ENCODE assay signal across 8 cellular contexts in the genomic region with DNA sequence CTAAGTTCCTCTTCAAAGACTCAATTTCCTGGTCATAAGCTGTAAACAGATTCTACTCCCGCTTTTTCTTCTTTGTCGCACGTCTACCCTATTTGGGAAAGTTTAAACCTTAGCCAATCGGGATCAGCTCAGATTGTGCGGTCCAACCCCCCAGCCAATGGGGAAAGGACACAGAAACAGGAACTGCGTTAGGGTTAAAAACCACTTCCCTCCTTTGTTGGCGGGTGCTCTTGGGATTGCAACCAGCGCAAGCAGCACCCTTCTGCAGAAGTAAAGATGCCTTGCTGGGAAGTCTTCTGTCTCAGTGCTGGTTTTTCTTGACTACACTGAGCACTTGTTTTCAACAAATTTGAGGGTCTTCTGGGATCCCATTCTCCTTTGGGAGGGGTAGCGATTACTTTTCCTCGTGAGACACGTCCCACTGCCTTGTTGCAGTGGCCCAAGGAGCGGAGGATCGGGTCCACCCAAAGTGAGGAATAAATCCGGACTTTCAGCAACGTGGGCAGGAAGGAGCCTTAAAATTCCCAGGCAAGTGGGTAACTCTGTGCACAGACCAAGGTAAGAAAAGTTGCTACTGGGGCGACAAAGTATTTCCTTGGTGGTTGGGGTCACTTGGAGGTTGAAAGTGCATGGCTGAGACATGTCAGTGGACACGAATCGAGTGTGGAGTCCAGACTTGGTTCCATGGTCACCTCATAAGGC. TPM values are rescaled to one million over a fixed set of nuclear protein-coding genes. Genes with fewer than 3 reads are reported as not detected.
A peak's percentile ranks its signal among the peaks of the same experiment; 100 is the strongest.
DNase-seq lines count a peak whose midpoint lies in the region; ATAC-seq and TF ChIP-seq lines count a peak whose summit lies in the region.

No MANE protein-coding gene starts in this region.

- H2AFZ ChIP-seq in PC-3 (ENCODE audit: low read length): 0 out of 2 replicates have a peak overlapping the region, but pooled peaks have one; percentile 71
- peak overlapping the region; percentile 98 for H2AFZ ChIP-seq in osteoblast (ENCODE audit: low read length)

- peaks cover 16 to 20% of the 10 kb centered on the region in 2 donors for H3K9me3 ChIP-seq in CD4-positive, alpha-beta memory T cell (ENCODE audit: control insufficient read depth in 1 of 2, low read length in 2 of 2)
- peaks cover 5% of the 10 kb centered on the region; the same call in 1 of the 2 replicates for H3K9me3 ChIP-seq in PC-3 (ENCODE audit: low read length)
- H3K9me3 ChIP-seq in osteoblast (ENCODE audit: low read depth, low read length): peaks cover 10% of the 10 kb centered on the region

- peak overlapping the region; percentile 90 to 97 (median 93) for H3K27ac Mint-ChIP-seq in CD4-positive, alpha-beta memory T cell
- H3K27ac Mint-ChIP-seq in effector memory CD8-positive, alpha-beta T cell: peak overlapping the region; percentile 92 to 96

- H3K36me3 Mint-ChIP-seq in CD4-positive, alpha-beta memory T cell: peaks cover 35 to 43% of the 10 kb centered on the region in 2 donors
- H3K36me3 Mint-ChIP-seq in effector memory CD8-positive, alpha-beta T cell (ENCODE audit: insufficient read depth): peaks cover 45% of the 10 kb centered on the region

- H3K4me2 ChIP-seq in PC-3 (ENCODE audit: low read length) (no peak overlapping the region), osteoblast (ENCODE audit: insufficient read depth, low read length) (peak overlapping the region; percentile 76)

- H3K9ac ChIP-seq in PC-3 (ENCODE audit: low read length): no peak overlapping the region

- in situ Hi-C loops in ACHN (cut with HindIII; ENCODE audit: low pct_ligation_motif_present, low pct_unique_long_range_greater_than_20kb, low sequenced_read_pairs): no loop called here

- H3F3A ChIP-seq in PC-3 (ENCODE audit: low read length, unreplicated experiment): no peaks in the 10 kb centered on the region

- BruUV-seq in PC-3 (replicated peaks; lab: Mats Ljungman, UMichigan): no TSS peak

- POLR2A ChIA-PET in CD4-positive, alpha-beta memory T cell (lab: Charles Lee; ENCODE audit: partially characterized antibody): interaction anchor here (1.0 to 13.6 kb wide), 8 partner anchors 17 to 333 kb away, joined by 3 to 404 read pairs (median 6); a partner anchor contains a TSS
- POLR2A ChIA-PET in PC-3 (lab: Charles Lee; ENCODE audit: unreplicated experiment): no interaction called here

- H3K27me3 Mint-ChIP-seq in CD4-positive, alpha-beta memory T cell: no peaks in the 10 kb centered on the region
- no peaks in the 10 kb centered on the region for H3K27me3 Mint-ChIP-seq in effector memory CD8-positive, alpha-beta T cell

- peak in 3 of 5 donors; percentile 31 to 40 (median 35) for DNase-seq in CD4-positive, alpha-beta memory T cell
- DNase-seq in PC-3 (no peak), osteoblast (ENCODE audit: insufficient read length, low spot score, missing footprints) (peak; percentile 58), kidney glomerular epithelial cell (lab: John Stamatoyannopoulos, UW) (no peak), left colon (no peak), ACHN (no peak)
- no peak for DNase-seq in effector memory CD8-positive, alpha-beta T cell

- H3K79me2 ChIP-seq in PC-3 (ENCODE audit: low read length): no peaks in the 10 kb centered on the region
- peaks cover 3% of the 10 kb centered on the region for H3K79me2 ChIP-seq in osteoblast (ENCODE audit: insufficient read depth, low read length)

- H3K27ac ChIP-seq in CD4-positive, alpha-beta memory T cell (ENCODE audit: low read depth, low read length): peak overlapping the region; percentile 63
- no peak overlapping the region for H3K27ac ChIP-seq in PC-3 (ENCODE audit: low read length)
- peak overlapping the region; percentile 70 for H3K27ac ChIP-seq in osteoblast (ENCODE audit: low read depth, low read length)

- H3K36me3 ChIP-seq in CD4-positive, alpha-beta memory T cell (ENCODE audit: insufficient read depth, low read length): peaks cover 13% of the 10 kb centered on the region
- H3K36me3 ChIP-seq in PC-3 (ENCODE audit: low read depth, low read length) (no peaks in the 10 kb centered on the region; the same call in 1 of the 2 replicates), osteoblast (ENCODE audit: insufficient read depth, low read length) (peaks cover 8% of the 10 kb centered on the region)

- H3K9me3 Mint-ChIP-seq in CD4-positive, alpha-beta memory T cell: peaks cover 0 to 31% (median 25%) of the 10 kb centered on the region in 8 donors
- H3K9me3 Mint-ChIP-seq in effector memory CD8-positive, alpha-beta T cell: peaks cover 0 to 6% of the 10 kb centered on the region in 2 donors

- CTCF ChIA-PET in CD4-positive, alpha-beta memory T cell (lab: Charles Lee; ENCODE audit: partially characterized antibody): no interaction called here
- CTCF ChIA-PET in PC-3 (lab: Charles Lee): no interaction called here

- H3K4me3 Mint-ChIP-seq in CD4-positive, alpha-beta memory T cell: peak overlapping the region; percentile 57 to 89 (median 79)
- H3K4me3 Mint-ChIP-seq in effector memory CD8-positive, alpha-beta T cell: peak overlapping the region; percentile 71 to 74

- H3K27me3 ChIP-seq in CD4-positive, alpha-beta memory T cell (ENCODE audit: insufficient read depth, low read length): no peaks in the 10 kb centered on the region
- H3K27me3 ChIP-seq in PC-3 (ENCODE audit: low read length) (no peaks in the 10 kb centered on the region), osteoblast (ENCODE audit: insufficient read depth, low read length) (no peaks in the 10 kb centered on the region)

- no peaks in the 10 kb centered on the region for H4K20me1 ChIP-seq in PC-3 (ENCODE audit: low read length)
- H4K20me1 ChIP-seq in osteoblast (ENCODE audit: insufficient read depth, low read length): peaks cover 7% of the 10 kb centered on the region

- H3K9me2 ChIP-seq in PC-3 (replicated peaks; ENCODE audit: low read length): no peaks in the 10 kb centered on the region

- peak overlapping the region in 1 of 2 donors; percentile 59 for H3K4me3 ChIP-seq in CD4-positive, alpha-beta memory T cell (ENCODE audit: low read length in 2 of 2)
- H3K4me3 ChIP-seq in PC-3 (ENCODE audit: low read length) (no peak overlapping the region), osteoblast (ENCODE audit: insufficient read depth, low read length) (peak overlapping the region; percentile 76)

- no peak for ATAC-seq in PC-3
- ATAC-seq in effector memory CD8-positive, alpha-beta T cell (replicated peaks): no peak
- no peak for ATAC-seq in left colon
- ATAC-seq in GM19455 (IDR thresholded peaks at IDR 0.05; ENCODE audit: unreplicated experiment): no peak

- H3K4me1 Mint-ChIP-seq in CD4-positive, alpha-beta memory T cell: peaks cover 20 to 40% (median 30%) of the 10 kb centered on the region in 4 donors
- H3K4me1 Mint-ChIP-seq in effector memory CD8-positive, alpha-beta T cell (ENCODE audit: low read depth in 2 of 2): peaks cover 24 to 32% of the 10 kb centered on the region in 2 donors

- no peak for TF ChIP-seq CTCF in PC-3 (conservative IDR thresholded peaks at IDR 0.05; ENCODE audit: low read depth, low read length)
- no peak for TF ChIP-seq CTCF in osteoblast (IDR thresholded peaks at IDR 0.05; ENCODE audit: extremely low read depth, low read depth, low read length)

- H3K4me1 ChIP-seq in CD4-positive, alpha-beta memory T cell (ENCODE audit: insufficient read depth, low read length): peaks cover 39% of the 10 kb centered on the region
- H3K4me1 ChIP-seq in PC-3 (ENCODE audit: insufficient read depth, low read length) (peaks cover 8% of the 10 kb centered on the region; the same call in 1 of the 2 replicates), osteoblast (ENCODE audit: insufficient read depth, low read length) (peaks cover 22% of the 10 kb centered on the region)

- intact Hi-C loops in CD4-positive, alpha-beta memory T cell (cut with micrococcal nuclease): loop anchor here (1.0 to 2.0 kb wide), 2 partner anchors 26 to 32 kb away; a partner anchor contains a TSS
- intact Hi-C loops in PC-3 (cut with micrococcal nuclease) (no loop called here), left colon (cut with DNase I, micrococcal nuclease) (no loop called here)

RNA-seq across cellular contexts. Expression of a gene that starts 1.0 kb away (rescaled TPM):
- total RNA-seq in CD4-positive, alpha-beta memory T cell: 100 to 1,000 TPM; 263 to 266 TPM
- polyA plus RNA-seq in CD4-positive, alpha-beta memory T cell: 100 to 1,000 TPM; 172 to 331 TPM
- total RNA-seq in PC-3 (2014; rRNA removed) (5.1 and 7.7 TPM in 2 replicates), osteoblast (28.2 and 31.2 TPM in 2 replicates), left colon (10 to 100 TPM; 30.5 to 58.2 TPM)

RNA-seq across cellular contexts. Expression of a gene that starts 5.3 kb away (rescaled TPM):
- 1 to 10 TPM; 1.3 to 1.4 TPM for total RNA-seq in CD4-positive, alpha-beta memory T cell
- polyA plus RNA-seq in CD4-positive, alpha-beta memory T cell: under 1 TPM in 1 of 2 donors, not detected in 1; 0.36 TPM
- total RNA-seq in PC-3 (2014; rRNA removed): 0.86 and 1.1 TPM in 2 replicates
- 0.29 and 0.36 TPM in 2 replicates for total RNA-seq in osteoblast
- total RNA-seq in left colon: 1 to 10 TPM in 1 of 2 donors, under 1 TPM in 1; 0.92 to 1.1 TPM

RNA-seq across cellular contexts. Expression of a gene that starts 16.3 kb away (rescaled TPM):
- total RNA-seq in CD4-positive, alpha-beta memory T cell: 10 to 100 TPM; 31.5 to 37.2 TPM
- under 1 TPM in 1 of 2 donors, not detected in 1; 0.25 TPM for polyA plus RNA-seq in CD4-positive, alpha-beta memory T cell
- total RNA-seq in PC-3 (2014; rRNA removed) (2.2 and 3.4 TPM in 2 replicates), osteoblast (0.36 and 0.88 TPM in 2 replicates), left colon (10 to 100 TPM; 62.3 to 88.7 TPM)

RNA-seq across cellular contexts. Expression of a gene that starts 21.2 kb away (rescaled TPM):
- 10 to 100 TPM; 75.8 to 86.3 TPM for total RNA-seq in CD4-positive, alpha-beta memory T cell
- polyA plus RNA-seq in CD4-positive, alpha-beta memory T cell: 100 to 1,000 TPM; 167 to 276 TPM
- total RNA-seq in PC-3 (2014; rRNA removed): 116 and 117 TPM in 2 replicates
- total RNA-seq in osteoblast: 175 and 178 TPM in 2 replicates
- total RNA-seq in left colon: 100 to 1,000 TPM; 101 to 106 TPM

RNA-seq across cellular contexts. Expression of a gene that starts 26.0 kb away (rescaled TPM):
- 10 to 100 TPM; 87.4 to 90.4 TPM for total RNA-seq in CD4-positive, alpha-beta memory T cell
- 10 to 100 TPM in 1 of 2 donors, 1 to 10 TPM in 1; 9.9 to 10.6 TPM for polyA plus RNA-seq in CD4-positive, alpha-beta memory T cell
- total RNA-seq in PC-3 (2014; rRNA removed) (31.4 and 34.4 TPM in 2 replicates), osteoblast (40.2 and 40.7 TPM in 2 replicates), left colon (100 to 1,000 TPM; 354 to 370 TPM)

Comparison
In these comparisons a context has a peak if more than half of its experiments do, and no peak if none do; other contexts are left out.
1. DNase-seq: peak in CD4-positive, alpha-beta memory T cell (3 of 5) and osteoblast (single experiment); none in PC-3 (single experiment), effector memory CD8-positive, alpha-beta T cell (0 of 3), kidney glomerular epithelial cell (single experiment), left colon (0 of 2) and ACHN (single experiment).